ENCODE assay signal across 21 cellular contexts in the genomic region with DNA sequence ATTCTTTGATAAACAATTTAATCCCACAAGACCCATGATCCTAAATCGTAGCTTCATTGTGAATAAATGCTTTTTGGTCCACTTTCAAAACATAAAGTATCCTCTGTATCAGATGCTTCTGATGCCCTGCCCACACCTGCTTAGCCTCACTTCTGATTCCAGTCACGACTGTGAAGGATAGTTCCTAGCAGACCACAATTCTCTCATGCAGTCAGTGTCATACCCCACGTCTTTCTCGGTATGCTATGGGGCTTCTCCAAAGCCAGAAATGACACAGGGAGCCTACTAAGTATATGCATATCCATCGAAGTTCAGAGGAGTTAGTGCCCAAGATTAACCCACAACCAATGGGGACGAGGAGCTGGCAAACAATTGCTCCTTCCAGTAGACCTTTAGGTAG. TPM values are rescaled to one million over a fixed set of nuclear protein-coding genes. Genes with fewer than 3 reads are reported as not detected.
"Had no signal": no experiment of that assay in that cellular context is flagged by ENCODE, and none has a peak within 500 bp of the region (broad histone marks: within the 10 kb centered on the region; RNA-seq: fewer than 3 reads in every experiment).

No MANE protein-coding gene starts in this region.

- H3K4me3 Mint-ChIP-seq: naive B cell, neural crest cell had no signal

- H3K27me3 ChIP-seq: esophagus muscularis mucosa, gastrocnemius medialis, heart right ventricle, right atrium auricular region, sigmoid colon, tibial nerve, upper lobe of right lung, vagina had no signal

- H3K9me3 ChIP-seq: gastrocnemius medialis, right atrium auricular region, sigmoid colon, upper lobe of right lung, vagina had no signal

- DNase-seq: effector memory CD4-positive, alpha-beta T cell; gastrocnemius medialis; heart right ventricle; hypothalamus; kidney glomerular epithelial cell; mesendoderm; naive B cell; posterior cingulate gyrus; sigmoid colon; stimulated activated naive CD4-positive, alpha-beta T cell treated with Interleukin-2 at 50 U/mL for 16 hours; upper lobe of right lung had no signal

- H3K4me1 Mint-ChIP-seq: neural crest cell had no signal

- H3K4me3 ChIP-seq: esophagus muscularis mucosa, gastrocnemius medialis, heart right ventricle, right atrium auricular region, sigmoid colon, skin epidermis, tibial nerve, upper lobe of right lung, vagina had no signal

- H3K4me1 ChIP-seq: esophagus muscularis mucosa, gastrocnemius medialis, heart right ventricle, right atrium auricular region, sigmoid colon, tibial nerve, upper lobe of right lung, vagina had no signal

- ATAC-seq: gastrocnemius medialis, heart right ventricle, upper lobe of right lung had no signal

- H3K36me3 ChIP-seq: esophagus muscularis mucosa, gastrocnemius medialis, heart right ventricle, right atrium auricular region, sigmoid colon, tibial nerve, upper lobe of right lung, vagina had no signal

- H3K27ac ChIP-seq: epithelial cell of prostate, esophagus muscularis mucosa, gastrocnemius medialis, heart right ventricle, right atrium auricular region, sigmoid colon, skin epidermis, tibial nerve, upper lobe of right lung, vagina had no signal

- H3K9me3 Mint-ChIP-seq: naive B cell had no signal

RNA-seq across cellular contexts. Expression of a gene that starts 27.6 kb away (rescaled TPM):
- total RNA-seq: fibroblast of villous mesenchyme, lung microvascular endothelial cell, pulmonary artery endothelial cell had no signal
